In genomic region chr17:8383143-8383974, GRCh38 we compare ENCODE assay signal across 8 cellular contexts. TPM values are rescaled to one million over a fixed set of nuclear protein-coding genes. Genes with fewer than 3 reads are reported as not detected.
DNase-seq lines count a peak whose midpoint lies in the region; ATAC-seq and TF ChIP-seq lines count a peak whose summit lies in the region.

Gene RPL26, minus strand, starts transcription at chr17:8383193. Its CDS starts 883 bp downstream, at chr17:8382310.

- ATAC-seq in HG02798 (IDR thresholded peaks at IDR 0.05; ENCODE audit: poor library complexity, unreplicated experiment) (peak; percentile 90), T-cell (replicated peaks in 1 of 4) (peak; percentile 89 to 93 (median 92)), left cardiac atrium (peak; percentile 91 to 94)

- H3K27me3 Mint-ChIP-seq in T-cell (no peaks in the 10 kb centered on the region), progenitor cell of endocrine pancreas (no peaks in the 10 kb centered on the region)

- H3K9me3 ChIP-seq in adrenal gland (replicated peaks in 1 of 3), result no peaks in the 10 kb centered on the region

- H3K27ac ChIP-seq in adrenal gland (peak within 1 kb of the TSS; percentile 15 to 91 (median 69)), urinary bladder (ENCODE audit: low read depth) (peak within 1 kb of the TSS; percentile 86)

- H3K36me3 ChIP-seq in adrenal gland (replicated peaks in 1 of 2) (peaks cover 0 to 39% of the 10 kb centered on the region in 2 donors), urinary bladder (ENCODE audit: insufficient read depth) (no peaks in the 10 kb centered on the region)

- peak; percentile 99 for DNase-seq in NCI-H1436 (lab: John Stamatoyannopoulos, UW)
- peak; percentile 87 to 97 (median 94) for DNase-seq in T-cell
- DNase-seq in adrenal gland, result peak; percentile 96 to 99 (median 98)
- peak; percentile 95 for DNase-seq in left cardiac atrium
- DNase-seq in progenitor cell of endocrine pancreas (ENCODE audit: low spot score, unreplicated experiment), result peak; percentile 91

- H3K4me1 ChIP-seq in adrenal gland (replicated peaks in 1 of 2) (peaks cover 8 to 43% of the 10 kb centered on the region in 2 donors), urinary bladder (ENCODE audit: insufficient read depth) (no peaks in the 10 kb centered on the region)

- intact Hi-C loops in adrenal gland (cut with DNase I) (loop anchor here in 1 of 2 donors (10.0 kb wide), 1 partner anchor 361 kb away; the partner anchor contains the start of gene CCDC42), left cardiac atrium (cut with DNase I) (no loop called here)

- WGBS in adrenal gland, 4 donors, result 0 to 1% (median 0%) methylated on average over 24 to 70 of the region's 70 CpGs
- under 1% methylated on average over 70 of the region's 70 CpGs for WGBS in urinary bladder

- peak within 1 kb of the TSS; percentile 52 to 90 (median 67) for H3K4me3 ChIP-seq in adrenal gland
- peak within 1 kb of the TSS; percentile 81 for H3K4me3 ChIP-seq in urinary bladder (ENCODE audit: low read depth, low read length)

- H3K27ac Mint-ChIP-seq in T-cell (peak within 1 kb of the TSS; percentile 90 to 95), progenitor cell of endocrine pancreas (peak within 1 kb of the TSS; percentile 99)

- H3K9me3 Mint-ChIP-seq in T-cell (no peaks in the 10 kb centered on the region), progenitor cell of endocrine pancreas (ENCODE audit: low read depth) (no peaks in the 10 kb centered on the region)

- H3K4me3 Mint-ChIP-seq in T-cell, result peak within 1 kb of the TSS; percentile 89 to 100 (median 100)
- peak within 1 kb of the TSS; percentile 100 for H3K4me3 Mint-ChIP-seq in progenitor cell of endocrine pancreas (ENCODE audit: low read depth)

- TF ChIP-seq CTCF in GM12874 (IDR thresholded peaks at IDR 0.05; ENCODE audit: insufficient read depth, low read depth, low read length), result peak; percentile 81
- TF ChIP-seq CTCF in adrenal gland (IDR thresholded peaks at IDR 0.05), result peak; percentile 96 to 100 (median 99)
- TF ChIP-seq CTCF in progenitor cell of endocrine pancreas (IDR thresholded peaks at IDR 0.05; ENCODE audit: unreplicated experiment), result no peak

- H3K36me3 Mint-ChIP-seq in T-cell, result peaks cover 36% of the 10 kb centered on the region
- H3K36me3 Mint-ChIP-seq in progenitor cell of endocrine pancreas (ENCODE audit: insufficient read depth), result peaks cover 24% of the 10 kb centered on the region

- POLR2A ChIA-PET in T-cell (lab: Charles Lee), result no interaction called here

- peaks cover 59 to 76% (median 65%) of the 10 kb centered on the region in 3 donors for H3K4me1 Mint-ChIP-seq in T-cell
- peaks cover 22% of the 10 kb centered on the region for H3K4me1 Mint-ChIP-seq in progenitor cell of endocrine pancreas (ENCODE audit: low read depth)

- H3K27me3 ChIP-seq in adrenal gland, result no peaks in the 10 kb centered on the region

- CTCF ChIA-PET in T-cell (lab: Charles Lee), result interaction anchor here (0.6 to 1.2 kb wide), 8 partner anchors 11 to 401 kb away, joined by 3 to 10 read pairs (median 4); partner anchors contain the start of genes NDEL1 (in 1 of the 2) and SLC25A35 (in 1 of the 2)

- TF ChIP-seq POLR2A in adrenal gland (IDR thresholded peaks at IDR 0.05), result peak; percentile 45 to 83

RNA-seq across cellular contexts. Expression of gene RPL26, which starts in this region (rescaled TPM):
- 1,000 to 10,000 TPM; 2,515 to 2,978 (median 2,612) TPM for total RNA-seq in T-cell
- 1,000 to 10,000 TPM; 1,250 to 3,973 (median 1,788) TPM for total RNA-seq in adrenal gland
- 1,000 to 10,000 TPM; 1,826 to 2,993 (median 1,941) TPM for polyA plus RNA-seq in adrenal gland
- total RNA-seq in left cardiac atrium, result 1,000 to 10,000 TPM; 1,025 to 1,062 TPM
- 1,699 and 1,778 TPM in 2 replicates for total RNA-seq in progenitor cell of endocrine pancreas
- 3,064 TPM for total RNA-seq in urinary bladder
- 3,805 TPM for polyA plus RNA-seq in urinary bladder

Comparison
In these comparisons a context has a peak if more than half of its experiments do, and no peak if none do; other contexts are left out.
1. Peak in every context shown above with its lines: DNase-seq, ATAC-seq, H3K4me3 ChIP-seq and H3K27ac ChIP-seq.